In the genomic region with DNA sequence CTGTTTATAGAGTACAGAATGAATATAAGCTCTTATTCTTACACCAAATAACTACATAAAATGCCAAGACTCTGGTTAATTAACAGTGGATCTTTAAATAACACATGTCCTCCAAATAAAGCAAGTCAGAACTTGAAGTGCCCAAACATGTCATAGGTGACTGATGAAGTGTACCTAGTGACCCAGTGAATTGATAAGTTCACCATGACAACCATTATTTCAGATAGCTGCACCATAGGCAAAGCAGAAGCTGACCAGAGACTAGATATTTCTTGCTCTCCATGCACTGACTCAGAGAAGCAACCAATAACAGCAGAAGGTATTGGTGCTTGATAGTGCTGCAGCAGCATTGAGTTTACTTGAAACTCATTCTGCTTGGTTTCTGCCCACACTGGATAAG, we compare ENCODE assay signal across 28 cellular contexts.
"Had no signal": no experiment of that assay in that cellular context is flagged by ENCODE, and none has a peak within 500 bp of the region (broad histone marks: within the 10 kb centered on the region; RNA-seq: fewer than 3 reads in every experiment).

No MANE protein-coding gene starts in this region.

- H3K4me1 Mint-ChIP-seq: activated CD4-positive, alpha-beta memory T cell treated with anti-CD3 and anti-CD28 coated beads, Interleukin-2, amount 10 ng/mL, durations not matched to agents 7 days and 5 days; activated CD4-positive, alpha-beta T cell treated with anti-CD3 and anti-CD28 coated beads for 36 hours; activated naive CD4-positive, alpha-beta T cell treated with anti-CD3 and anti-CD28 coated beads, Interleukin-2, amount 10 ng/mL, durations not matched to agents 7 days and 5 days; activated naive CD8-positive, alpha-beta T cell treated with anti-CD3 and anti-CD28 coated beads for 36 hours had no signal

- H3K36me3 ChIP-seq: SJCRH30 had no signal

- H3K9me3 Mint-ChIP-seq: activated CD4-positive, alpha-beta memory T cell treated with anti-CD3 and anti-CD28 coated beads, Interleukin-2, amount 10 ng/mL, durations not matched to agents 7 days and 5 days; activated naive CD4-positive, alpha-beta T cell treated with anti-CD3 and anti-CD28 coated beads, Interleukin-2, amount 10 ng/mL, durations not matched to agents 7 days and 5 days; activated naive CD8-positive, alpha-beta T cell treated with anti-CD3 and anti-CD28 coated beads for 36 hours; activated T-cell treated with anti-CD3 and anti-CD28 coated beads, Interleukin-2, amount 50 U/mL, for 72 hours; activated T-helper 2 cell treated with anti-CD3 and anti-CD28 coated beads, Interferon-gamma antibody, Interleukin-2, Interleukin-4, amounts not matched to agents 10 μg/mL and 5 μg/mL and 100 μg/mL, durations not matched to agents 14 hours and 24 hours and 36 hours had no signal

- H3K27ac Mint-ChIP-seq: activated CD4-positive, alpha-beta memory T cell treated with anti-CD3 and anti-CD28 coated beads, Interleukin-2, amount 10 ng/mL, durations not matched to agents 7 days and 5 days; activated CD4-positive, alpha-beta T cell treated with anti-CD3 and anti-CD28 coated beads for 36 hours; activated naive CD4-positive, alpha-beta T cell treated with anti-CD3 and anti-CD28 coated beads, Interleukin-2, amount 10 ng/mL, durations not matched to agents 7 days and 5 days; activated naive CD8-positive, alpha-beta T cell treated with anti-CD3 and anti-CD28 coated beads for 36 hours; activated T-cell treated with anti-CD3 and anti-CD28 coated beads, Interleukin-2, amount 50 U/mL, for 72 hours; activated T-helper 2 cell treated with anti-CD3 and anti-CD28 coated beads, Interferon-gamma antibody, Interleukin-2, Interleukin-4, amounts not matched to agents 10 μg/mL and 5 μg/mL and 100 μg/mL, durations not matched to agents 14 hours and 24 hours and 36 hours had no signal

- ATAC-seq: activated CD4-positive, alpha-beta T cell treated with anti-CD3 and anti-CD28 coated beads for 36 hours; activated T-cell treated with anti-CD3 and anti-CD28 coated beads, Interleukin-2, amount 50 U/mL, for 72 hours; Panc1; Right ventricle myocardium inferior had no signal

- H3K4me1 ChIP-seq: SJCRH30 had no signal

- H3K27me3 Mint-ChIP-seq: activated CD4-positive, alpha-beta memory T cell treated with anti-CD3 and anti-CD28 coated beads, Interleukin-2, amount 10 ng/mL, durations not matched to agents 7 days and 5 days; activated CD4-positive, alpha-beta T cell treated with anti-CD3 and anti-CD28 coated beads for 36 hours; activated naive CD4-positive, alpha-beta T cell treated with anti-CD3 and anti-CD28 coated beads, Interleukin-2, amount 10 ng/mL, durations not matched to agents 7 days and 5 days; activated naive CD8-positive, alpha-beta T cell treated with anti-CD3 and anti-CD28 coated beads for 36 hours had no signal

- H3K9ac ChIP-seq: SK-N-SH had no signal

- H3K9me3 ChIP-seq: SJCRH30, SK-N-SH had no signal

- H3K4me3 ChIP-seq: SJCRH30 had no signal

- H3K27ac ChIP-seq: SJCRH30, VCaP had no signal

- DNase-seq: activated CD4-positive, alpha-beta memory T cell treated with anti-CD3 and anti-CD28 coated beads, Interleukin-2, amount 10 ng/mL, durations not matched to agents 7 days and 5 days; activated CD4-positive, alpha-beta T cell treated with anti-CD3 and anti-CD28 coated beads for 36 hours; activated CD4-positive, alpha-beta T cell treated with anti-CD3 and anti-CD28 coated beads, Interleukin-2, amount 50 U/mL, for 1 hour; activated CD8-positive, alpha-beta memory T cell treated with anti-CD3 and anti-CD28 coated beads, Interleukin-2, amount 50 U/mL, for 4 hours; activated gamma-delta T cell treated with Interleukin-2 at 50 U/mL for 16 hours; activated naive CD4-positive, alpha-beta T cell treated with anti-CD3 and anti-CD28 coated beads, Interleukin-2, amount 10 ng/mL, durations not matched to agents 7 days and 5 days; activated naive CD8-positive, alpha-beta T cell treated with anti-CD3 and anti-CD28 coated beads for 36 hours; activated T-cell treated with anti-CD3 and anti-CD28 coated beads, Interleukin-2, amount 50 U/mL, for 72 hours; central memory CD4-positive, alpha-beta T cell; KG1; NCI-H1048; NCI-H1417; NCI-H1694 treated with DMSO at 0.1 percent for 48 hours; NCI-H2029 treated with DMSO at 0.1 percent for 48 hours; NCI-H345; NCI-H510A; NCI-H526 treated with DMSO at 0.1 percent for 48 hours; NCI-H82; NK-92 treated with Interleukin-12 subunit alpha and Interleukin-12 subunit beta, amount 100 ng/mL, for 24 hours; OCI-M1; RPMI8226; SJCRH30; SK-N-SH; T-helper 1 cell had no signal

- H3K4me2 ChIP-seq: SK-N-SH had no signal

- H3K36me3 Mint-ChIP-seq: activated naive CD4-positive, alpha-beta T cell treated with anti-CD3 and anti-CD28 coated beads, Interleukin-2, amount 10 ng/mL, durations not matched to agents 7 days and 5 days; activated naive CD8-positive, alpha-beta T cell treated with anti-CD3 and anti-CD28 coated beads for 36 hours had no signal

- H3K4me3 Mint-ChIP-seq: activated CD4-positive, alpha-beta memory T cell treated with anti-CD3 and anti-CD28 coated beads, Interleukin-2, amount 10 ng/mL, durations not matched to agents 7 days and 5 days; activated CD4-positive, alpha-beta T cell treated with anti-CD3 and anti-CD28 coated beads for 36 hours; activated naive CD4-positive, alpha-beta T cell treated with anti-CD3 and anti-CD28 coated beads, Interleukin-2, amount 10 ng/mL, durations not matched to agents 7 days and 5 days; activated naive CD8-positive, alpha-beta T cell treated with anti-CD3 and anti-CD28 coated beads for 36 hours; activated T-cell treated with anti-CD3 and anti-CD28 coated beads, Interleukin-2, amount 50 U/mL, for 72 hours had no signal
